Comparison of ENCODE assay signal across 16 cellular contexts in genomic region chr1:113036639-113037321, GRCh38. TPM values are rescaled to one million over a fixed set of nuclear protein-coding genes. Genes with fewer than 3 reads are reported as not detected.
DNase-seq lines count a peak whose midpoint lies in the region; ATAC-seq, FAIRE-seq and TF ChIP-seq lines count a peak whose summit lies in the region.
"Had no signal": no experiment of that assay in that cellular context is flagged by ENCODE, and none has a peak within 500 bp of the region (broad histone marks: within the 10 kb centered on the region; RNA-seq: fewer than 3 reads in every experiment).

No MANE protein-coding gene starts in this region.

- no peak overlapping the region for H3T11ph ChIP-seq in H9 (ENCODE audit: low read length)

- WGBS in H9 (ENCODE audit: extremely low coverage, insufficient read length, low lambda C conversion rate) = no CpG with 5 or more reads among the region's 2 CpGs

- H3K56ac ChIP-seq in H9 (ENCODE audit: insufficient read length, low read depth, low read length) = no peak overlapping the region

- no peaks in the 10 kb centered on the region for H3K9me3 Mint-ChIP-seq in H9

- BruUV-seq in PC-3 (replicated peaks; lab: Mats Ljungman, UMichigan) = no TSS peak

- H2BK15ac ChIP-seq in H9 (ENCODE audit: low read depth, low read length) = no peak overlapping the region

- peaks cover 6% of the 10 kb centered on the region for H3K4me1 ChIP-seq in H9 (ENCODE audit: insufficient read depth, low read length)
- peaks cover 29% of the 10 kb centered on the region for H3K4me1 ChIP-seq in PC-3 (ENCODE audit: insufficient read depth, low read length)
- H3K4me1 ChIP-seq in foreskin keratinocyte = peaks cover 16% of the 10 kb centered on the region
- H3K4me1 ChIP-seq: BLaER1 had no signal

- no peak overlapping the region for H3K9ac ChIP-seq in H9 (ENCODE audit: extremely low read depth, insufficient read length, low read length)
- no peak overlapping the region for H3K9ac ChIP-seq in PC-3 (ENCODE audit: low read length)
- H3K9ac ChIP-seq: BLaER1 had no signal

- TF ChIP-seq CTCF in H9 (conservative IDR thresholded peaks at IDR 0.05) (no peak), PC-3 (conservative IDR thresholded peaks at IDR 0.05; ENCODE audit: low read depth, low read length) (no peak), foreskin keratinocyte (conservative IDR thresholded peaks at IDR 0.05) (no peak)

- H3K4ac ChIP-seq in H9 (ENCODE audit: low read depth, low read length) = no peak overlapping the region

- no peak overlapping the region for H2BK5ac ChIP-seq in H9 (ENCODE audit: insufficient read length, low read length)

- H3K27ac Mint-ChIP-seq in H9 = peak overlapping the region in 2 of 3 experiments; percentile 38 to 46; a peak in 3 of 7 replicates

- H3K27ac ChIP-seq in H9 (ENCODE audit: insufficient read length, low read depth, low read length) = no peak overlapping the region
- H3K27ac ChIP-seq in PC-3 (ENCODE audit: low read length) = peak overlapping the region; percentile 33
- no peak overlapping the region for H3K27ac ChIP-seq in foreskin keratinocyte
- H3K27ac ChIP-seq: BLaER1, thoracic aorta had no signal

- ATAC-seq in PC-3 (peak; percentile 38; the same call in 1 of the 2 replicates), foreskin keratinocyte (peak; percentile 23)
- ATAC-seq: right cardiac atrium had no signal

- H3K27me3 Mint-ChIP-seq in H9 (ENCODE audit: low read depth) = no peaks in the 10 kb centered on the region

- no peaks in the 10 kb centered on the region for H3K36me3 Mint-ChIP-seq in H9 (ENCODE audit: insufficient read depth in 1 of 3, low read depth in 3 of 3)

- CTCF ChIA-PET in PC-3 (lab: Charles Lee) = interaction anchor here (0.5 kb wide), 1 partner anchor 23 kb away, joined by 5 read pairs; no protein-coding TSS in a partner anchor

- no peak for TF ChIP-seq POLR2A in GM12892 (IDR thresholded peaks at IDR 0.05; ENCODE audit: low read depth, low read length)

- intact Hi-C loops in PC-3 (cut with micrococcal nuclease) = no loop called here

- no peak overlapping the region for H3K14ac ChIP-seq in H9 (ENCODE audit: insufficient read depth, low read length)

- no peak overlapping the region for H2BK20ac ChIP-seq in H9 (ENCODE audit: low read depth, low read length, poor library complexity, severe bottlenecking)

- no peaks in the 10 kb centered on the region for H3K79me1 ChIP-seq in H9 (ENCODE audit: insufficient read depth, low read depth, low read length, poor library complexity, severe bottlenecking)

- no peak overlapping the region for H4K91ac ChIP-seq in H9 (ENCODE audit: insufficient read length, low read depth, low read length)

- POLR2A ChIA-PET in PC-3 (lab: Charles Lee; ENCODE audit: unreplicated experiment) = no interaction called here

- no peaks in the 10 kb centered on the region for H3K23me2 ChIP-seq in H9 (ENCODE audit: insufficient read length, low read depth, low read length, poor library complexity, severe bottlenecking)

- H2BK120ac ChIP-seq in H9 (ENCODE audit: low read depth, low read length, poor library complexity, severe bottlenecking) = no peak overlapping the region

- DNase-seq in GM12892 (ENCODE audit: insufficient read length) (no peak), H9 (no peak), PC-3 (peak; percentile 56), foreskin keratinocyte (peak in 1 of 2 donors; percentile 44), HPDE6-E6E7 (ENCODE audit: extremely low spot score) (no peak), retina (no peak), NCI-H2029 (lab: John Stamatoyannopoulos, UW) (no peak), SIG-M5 (lab: John Stamatoyannopoulos, UW) (no peak)
- DNase-seq: activated naive CD4-positive, alpha-beta T cell treated with Interleukin-2 at 50 U/mL for 16 hours; OCI-M1; right cardiac atrium; T1000 had no signal

- no peak overlapping the region for H3K18ac ChIP-seq in H9 (ENCODE audit: insufficient read length, low read depth, low read length)

- H3K4me3 ChIP-seq in PC-3 (ENCODE audit: low read length) = no peak overlapping the region
- H3K4me3 ChIP-seq: BLaER1, thoracic aorta had no signal

- no peak overlapping the region for H3K4me3 Mint-ChIP-seq in H9

- H3K9me2 ChIP-seq in PC-3 (replicated peaks; ENCODE audit: low read length) = no peaks in the 10 kb centered on the region

- H3K79me2 ChIP-seq in H9 (ENCODE audit: insufficient read depth, low read length) (no peaks in the 10 kb centered on the region; the same call in 1 of the 2 replicates), PC-3 (ENCODE audit: low read length) (no peaks in the 10 kb centered on the region)

- peak; percentile 46 for FAIRE-seq in GM12892 (lab: Jason Lieb, UNC)
- FAIRE-seq: G401.6, islet of Langerhans had no signal

- H4K20me1 ChIP-seq in H9 (ENCODE audit: control insufficient read depth, insufficient read depth, insufficient read length) (no peaks in the 10 kb centered on the region), PC-3 (ENCODE audit: low read length) (no peaks in the 10 kb centered on the region)
- H4K20me1 ChIP-seq: BLaER1 had no signal

- no peaks in the 10 kb centered on the region for H3F3A ChIP-seq in PC-3 (ENCODE audit: low read length, unreplicated experiment)

- H3K4me2 ChIP-seq in H9 (ENCODE audit: insufficient read depth, insufficient read length, low read length) = no peak overlapping the region
- peak overlapping the region; percentile 16; the same call in 1 of the 2 replicates for H3K4me2 ChIP-seq in PC-3 (ENCODE audit: low read length)
- H3K4me2 ChIP-seq: BLaER1 had no signal

- H3K4me1 Mint-ChIP-seq in H9 = peaks cover 34 to 35% of the 10 kb centered on the region in 2 experiments

- H2AFZ ChIP-seq in H9 (ENCODE audit: low read length) (no peak overlapping the region), PC-3 (ENCODE audit: low read length) (no peak overlapping the region)

- no peak overlapping the region for H2AK5ac ChIP-seq in H9 (ENCODE audit: insufficient read length, low read length)

- no peak overlapping the region for H4K8ac ChIP-seq in H9 (replicated peaks; ENCODE audit: insufficient read length, low read depth, low read length)

- H3K27me3 ChIP-seq in H9 (ENCODE audit: insufficient read depth, low read length) (no peaks in the 10 kb centered on the region), PC-3 (ENCODE audit: low read length) (no peaks in the 10 kb centered on the region), foreskin keratinocyte (no peaks in the 10 kb centered on the region)
- H3K27me3 ChIP-seq: BLaER1 had no signal

- no peak overlapping the region for H2BK12ac ChIP-seq in H9 (ENCODE audit: insufficient read length, low read depth, low read length)

- no peaks in the 10 kb centered on the region for H3K9me3 ChIP-seq in H9 (ENCODE audit: control insufficient read depth, low read depth, low read length)
- no peaks in the 10 kb centered on the region for H3K9me3 ChIP-seq in PC-3 (ENCODE audit: low read length)
- H3K9me3 ChIP-seq: BLaER1, thoracic aorta had no signal

- no peak overlapping the region for H4K5ac ChIP-seq in H9 (ENCODE audit: insufficient read length, low read depth, low read length)

- no peak overlapping the region for H3K23ac ChIP-seq in H9 (ENCODE audit: insufficient read length, low read depth, low read length)

- H3K36me3 ChIP-seq in PC-3 (ENCODE audit: low read depth, low read length) = no peaks in the 10 kb centered on the region
- H3K36me3 ChIP-seq: BLaER1, thoracic aorta had no signal

RNA-seq across cellular contexts. Expression of gene LRIG2, which starts 36.2 kb away (rescaled TPM):
- polyA plus RNA-seq in GM12892 (2012; ENCODE audit: missing spikeins) = 6.1 TPM
- total RNA-seq in H9 (2021) (21.2 and 23.2 TPM in 2 replicates), PC-3 (2014; rRNA removed) (6.1 and 8.4 TPM in 2 replicates), foreskin keratinocyte (9.2 and 9.5 TPM in 2 replicates)
- polyA plus RNA-seq in foreskin keratinocyte = 2.1 and 2.5 TPM in 2 replicates
